Comparison of ENCODE assay signal across 8 cellular contexts in the genomic region with DNA sequence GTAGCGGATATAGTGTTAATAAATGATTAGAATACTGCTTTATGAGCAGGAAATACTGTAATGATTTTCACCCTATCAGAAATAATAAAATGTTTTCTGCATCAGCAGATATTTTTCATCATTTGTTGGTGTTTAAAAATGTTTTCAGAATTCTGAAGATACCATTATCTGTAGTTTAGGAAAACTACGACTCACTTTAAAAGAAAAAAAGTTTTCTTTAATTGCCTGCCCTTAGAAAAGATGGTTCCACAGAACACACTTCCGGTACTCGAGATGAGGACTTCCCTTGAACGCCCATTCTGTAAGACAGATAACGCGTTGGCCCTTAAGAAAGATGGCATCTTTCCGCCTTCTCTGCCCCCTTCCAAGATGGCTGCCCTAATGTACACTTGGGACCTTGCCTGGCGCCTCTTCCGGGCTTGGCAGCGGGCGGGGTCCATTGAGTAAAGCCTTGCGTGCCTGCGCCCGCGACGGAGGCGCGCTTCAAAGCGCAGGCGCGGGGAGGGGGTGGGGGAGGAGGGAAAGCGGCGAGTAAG. TPM values are rescaled to one million over a fixed set of nuclear protein-coding genes. Genes with fewer than 3 reads are reported as not detected.
DNase-seq lines count a peak whose midpoint lies in the region; ATAC-seq and TF ChIP-seq lines count a peak whose summit lies in the region.

A gene with protein sequence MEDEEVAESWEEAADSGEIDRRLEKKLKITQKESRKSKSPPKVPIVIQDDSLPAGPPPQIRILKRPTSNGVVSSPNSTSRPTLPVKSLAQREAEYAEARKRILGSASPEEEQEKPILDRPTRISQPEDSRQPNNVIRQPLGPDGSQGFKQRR (plus strand): TSS at position 521 of the 536 bp plus-strand sequence. CDS start 16 bp downstream, outside the sequence.

- H3K27me3 ChIP-seq in PC-3 (ENCODE audit: low read length) = no peaks in the 10 kb centered on the region

- H3K27ac ChIP-seq in PC-3 (ENCODE audit: low read length) = peak within 1 kb of the TSS; percentile 78

- DNase-seq in D341Med (ENCODE audit: low spot score) = peak; percentile 94
- peak; percentile 99 for DNase-seq in Jurkat, Clone E6-1 (ENCODE audit: low read depth, low spot score)
- peak; percentile 98 for DNase-seq in PC-3
- DNase-seq in activated T-cell treated with anti-CD3 and anti-CD28 coated beads for 48 hours (ENCODE audit: low read depth) = peak; percentile 94
- peak; percentile 99 for DNase-seq in epithelial cell of esophagus (ENCODE audit: low read depth)
- peak; percentile 96 for DNase-seq in middle frontal gyrus (ENCODE audit: extremely low spot score, low spot score)
- peak; percentile 88 to 89 for DNase-seq in stimulated activated CD8-positive, alpha-beta memory T cell treated with anti-CD3 and anti-CD28 coated beads, Interleukin-2, amount 100 ng/mL, for 48 hours (ENCODE audit: low read depth in 2 of 2)

- POLR2A ChIA-PET in PC-3 (lab: Charles Lee; ENCODE audit: unreplicated experiment) = interaction anchor here (1.1 kb wide), 1 partner anchor 147 kb away, joined by 15 read pairs; no protein-coding TSS in a partner anchor

- H3K4me2 ChIP-seq in PC-3 (ENCODE audit: low read length) = peak within 1 kb of the TSS; percentile 88

- intact Hi-C loops in PC-3 (cut with micrococcal nuclease) = loop anchor here (2.0 to 5.0 kb wide), 2 partner anchors 76 to 114 kb away; a partner anchor contains a TSS

- no peaks in the 10 kb centered on the region for H3F3A ChIP-seq in PC-3 (ENCODE audit: low read length, unreplicated experiment)

- TF ChIP-seq CTCF in PC-3 (conservative IDR thresholded peaks at IDR 0.05; ENCODE audit: low read depth, low read length) = no peak
- TF ChIP-seq CTCF in epithelial cell of esophagus (IDR thresholded peaks at IDR 0.05; ENCODE audit: insufficient read depth, low read depth, low read length, missing control alignments) = no peak

- peaks cover 21% of the 10 kb centered on the region for H4K20me1 ChIP-seq in PC-3 (ENCODE audit: low read length)

- H3K36me3 ChIP-seq in PC-3 (ENCODE audit: low read depth, low read length) = no peaks in the 10 kb centered on the region

- ATAC-seq in GM21717 (IDR thresholded peaks at IDR 0.05; ENCODE audit: unreplicated experiment) (peak; percentile 76), PC-3 (peak; percentile 76)

- H3K9me2 ChIP-seq in PC-3 (replicated peaks; ENCODE audit: low read length) = no peaks in the 10 kb centered on the region

- H3K9me3 ChIP-seq in PC-3 (ENCODE audit: low read length) = no peaks in the 10 kb centered on the region

- no TSS peak for BruUV-seq in PC-3 (replicated peaks; lab: Mats Ljungman, UMichigan)

- H2AFZ ChIP-seq in PC-3 (ENCODE audit: low read length) = peak within 1 kb of the TSS; percentile 85

- peak within 1 kb of the TSS; percentile 94 for H3K4me3 ChIP-seq in Jurkat, Clone E6-1 (ENCODE audit: low read length)
- H3K4me3 ChIP-seq in PC-3 (ENCODE audit: low read length) (peak within 1 kb of the TSS; percentile 79), epithelial cell of esophagus (ENCODE audit: low read length) (peak within 1 kb of the TSS; percentile 92)

- CTCF ChIA-PET in PC-3 (lab: Charles Lee) = no interaction called here

- H3K4me1 ChIP-seq in PC-3 (ENCODE audit: insufficient read depth, low read length) = peaks cover 12% of the 10 kb centered on the region

- peak within 1 kb of the TSS; percentile 92 for H3K9ac ChIP-seq in PC-3 (ENCODE audit: low read length)

- peaks cover 45% of the 10 kb centered on the region for H3K79me2 ChIP-seq in PC-3 (ENCODE audit: low read length)

RNA-seq across cellular contexts. Expression of the gene that starts here (rescaled TPM):
- polyA plus RNA-seq in Jurkat, Clone E6-1 (2012; ENCODE audit: insufficient read depth, insufficient read length) = 108 TPM
- total RNA-seq in PC-3 (2014; rRNA removed) = 119 and 136 TPM in 2 replicates

Comparison
In these comparisons a context has a peak if more than half of its experiments do, and no peak if none do; other contexts are left out.
1. Peak in every context shown above with its lines: DNase-seq, ATAC-seq, H3K4me3 ChIP-seq and H3K27ac ChIP-seq.